13 cellular contexts compared by ENCODE assay signal in the genomic region with DNA sequence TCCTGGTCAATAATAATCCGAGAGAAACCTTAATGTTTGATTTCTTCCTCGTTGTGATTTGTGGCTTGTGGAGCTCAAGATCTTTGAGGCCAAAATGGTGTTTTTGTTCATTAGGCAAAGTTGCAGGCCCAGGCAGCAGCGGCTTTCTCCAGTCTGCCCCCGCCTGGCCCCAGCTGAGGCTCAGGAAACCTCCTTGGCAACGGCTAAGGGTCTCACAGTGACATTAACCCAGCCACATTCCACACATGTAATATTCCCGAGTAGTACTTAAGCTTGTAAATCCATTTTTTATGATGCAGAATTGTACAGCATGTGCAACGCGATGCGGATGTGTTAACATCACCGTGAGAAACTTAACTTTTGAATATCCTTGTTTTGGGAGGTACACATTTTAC.
DNase-seq lines count a peak whose midpoint lies in the region; ATAC-seq and TF ChIP-seq lines count a peak whose summit lies in the region.
"Had no signal": no experiment of that assay in that cellular context is flagged by ENCODE, and none has a peak within 500 bp of the region (broad histone marks: within the 10 kb centered on the region; RNA-seq: fewer than 3 reads in every experiment).

No MANE protein-coding gene starts in this region.

- H3K4me1 Mint-ChIP-seq in nephron: peaks cover 24% of the 10 kb centered on the region

- peak overlapping the region; percentile 55 to 88 (median 80) for H3K27ac Mint-ChIP-seq in nephron

- H3K9me3 Mint-ChIP-seq in nephron: no peaks in the 10 kb centered on the region

- peak overlapping the region in 1 of 3 experiments; percentile 26 for H3K4me3 Mint-ChIP-seq in nephron

- H3K36me3 Mint-ChIP-seq in nephron (ENCODE audit: low read depth): no peaks in the 10 kb centered on the region

- H3K27me3 Mint-ChIP-seq in nephron (ENCODE audit: low read depth): peaks cover 13% of the 10 kb centered on the region

- DNase-seq in NCI-H146 (lab: John Stamatoyannopoulos, UW) (no peak), inferior parietal cortex (ENCODE audit: extremely low spot score) (no peak), A172 (ENCODE audit: low spot score) (no peak), AG08396 (ENCODE audit: low spot score) (no peak)
- DNase-seq: cerebellar nuclear complex, DMS153, heart left ventricle, NCI-H1436 treated with DMSO at 0.1 percent for 48 hours, SIG-M5 had no signal

- peak in 1 of 3 experiments; percentile 15 for TF ChIP-seq CTCF in nephron (IDR thresholded peaks at IDR 0.05; ENCODE audit: unreplicated experiment in 3 of 3)

- ATAC-seq in GM18519 (IDR thresholded peaks at IDR 0.05; ENCODE audit: low FRiP score, unreplicated experiment) (peak; percentile 13), GM21619 (IDR thresholded peaks at IDR 0.05; ENCODE audit: unreplicated experiment) (peak; percentile 3), HG03342 (IDR thresholded peaks at IDR 0.05; ENCODE audit: unreplicated experiment) (peak; percentile 20)
- ATAC-seq: heart left ventricle had no signal
